8 cellular contexts compared by ENCODE assay signal in genomic region chr7:72827839-72828591, GRCh38. TPM values are rescaled to one million over a fixed set of nuclear protein-coding genes. Genes with fewer than 3 reads are reported as not detected.
DNase-seq lines count a peak whose midpoint lies in the region; ATAC-seq and TF ChIP-seq lines count a peak whose summit lies in the region.
"Not testable (repeated sequence)": the region's sequence is repeated elsewhere in the genome, so short reads cannot be mapped to it uniquely, and the experiment has no call there.

A gene with protein sequence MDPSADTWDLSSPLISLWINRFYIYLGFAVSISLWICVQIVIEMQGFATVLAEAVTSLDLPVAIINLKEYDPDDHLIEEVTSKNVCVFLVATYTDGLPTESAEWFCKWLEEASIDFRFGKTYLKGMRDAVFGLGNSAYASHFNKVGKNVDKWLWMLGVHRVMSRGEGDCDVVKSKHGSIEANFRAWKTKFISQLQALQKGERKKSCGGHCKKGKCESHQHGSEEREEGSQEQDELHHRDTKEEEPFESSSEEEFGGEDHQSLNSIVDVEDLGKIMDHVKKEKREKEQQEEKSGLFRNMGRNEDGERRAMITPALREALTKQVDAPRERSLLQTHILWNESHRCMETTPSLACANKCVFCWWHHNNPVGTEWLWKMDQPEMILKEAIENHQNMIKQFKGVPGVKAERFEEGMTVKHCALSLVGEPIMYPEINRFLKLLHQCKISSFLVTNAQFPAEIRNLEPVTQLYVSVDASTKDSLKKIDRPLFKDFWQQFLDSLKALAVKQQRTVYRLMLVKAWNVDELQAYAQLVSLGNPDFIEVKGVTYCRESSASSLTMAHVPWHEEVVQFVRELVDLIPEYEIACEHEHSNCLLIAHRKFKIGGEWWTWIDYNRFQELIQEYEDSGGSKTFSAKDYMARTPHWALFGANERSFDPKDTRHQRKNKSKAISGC (minus strand): TSS chr7:72828200. CDS start chr7:72828075, 125 bp downstream.

- peak; percentile 94 for DNase-seq in DMS114 treated with DMSO at 0.1 percent for 48 hours (lab: John Stamatoyannopoulos, UW; ENCODE audit: unreplicated experiment)
- peak; percentile 95 for DNase-seq in IMR-90
- DNase-seq in OCI-LY7 (ENCODE audit: low spot score) = peak; percentile 98
- DNase-seq in activated T-cell treated with anti-CD3 and anti-CD28 coated beads for 4 hours = peak; percentile 96
- DNase-seq in epidermal melanocyte (ENCODE audit: insufficient read length, low spot score) = peak; percentile 29
- peak; percentile 98 for DNase-seq in midbrain (lab: John Stamatoyannopoulos, UW)
- DNase-seq in stimulated activated CD8-positive, alpha-beta memory T cell treated with anti-CD3 and anti-CD28 coated beads, Interleukin-15, amount 100 ng/mL, for 48 hours (ENCODE audit: low read depth in 2 of 2) = peak; percentile 93 to 96

- H3K9me2 ChIP-seq in OCI-LY7 (ENCODE audit: insufficient read depth, low read length) = not testable (repeated sequence)

- in situ Hi-C loops in IMR-90 (cut with MboI; ENCODE audit: low sequenced_read_pairs) = loop anchor here (5.0 kb wide), 1 partner anchor 94 kb away; no protein-coding TSS in a partner anchor

- H3K4me1 ChIP-seq in IMR-90 (ENCODE audit: control insufficient read depth, insufficient read depth, low read length) = not testable (repeated sequence)
- peaks cover 11% of the 10 kb centered on the region for H3K4me1 ChIP-seq in OCI-LY7 (ENCODE audit: insufficient read depth, low read length, poor library complexity, severe bottlenecking)

- ATAC-seq in GM21529 (IDR thresholded peaks at IDR 0.05; ENCODE audit: unreplicated experiment) = peak; percentile 88
- peak; percentile 92 for ATAC-seq in IMR-90 (ENCODE audit: low read depth)

- BruUV-seq in IMR-90 (replicated peaks; lab: Mats Ljungman, UMichigan); OCI-LY7 (replicated peaks; lab: Mats Ljungman, UMichigan): not testable (repeated sequence)

- not testable (repeated sequence) for H3K56ac ChIP-seq in IMR-90 (ENCODE audit: extremely low read depth, insufficient read depth, low read length)

- 0% methylated on average over 3 of the region's 49 CpGs; no CpG with 5 or more reads in 1 of the 2 experiments for WGBS in IMR-90 (ENCODE audit: extremely low coverage in 2 of 2, insufficient read length in 1 of 2), 2 experiments

- TF ChIP-seq POLR2A in IMR-90 (IDR thresholded peaks at IDR 0.05; ENCODE audit: low read depth, low read length) = peak; percentile 82

- H2AFZ ChIP-seq in IMR-90 (replicated peaks; ENCODE audit: low read length, poor library complexity) (peak within 1 kb of the TSS; percentile 92), OCI-LY7 (ENCODE audit: low read length) (peak within 1 kb of the TSS; percentile 68)

- not testable (repeated sequence) for H3K36me3 ChIP-seq in IMR-90 (ENCODE audit: control insufficient read depth, insufficient read depth, low read length)
- H3K36me3 ChIP-seq in OCI-LY7 (ENCODE audit: insufficient read depth, low read length) = peaks cover 22% of the 10 kb centered on the region

- peaks cover 2 to 14% of the 10 kb centered on the region in 2 experiments; a peak in 3 of 4 replicates for H3K79me1 ChIP-seq in IMR-90 (ENCODE audit: low read depth in 1 of 2, low read length in 2 of 2)

- peak within 1 kb of the TSS; percentile 84; the same call in 1 of the 2 replicates for H3K23ac ChIP-seq in IMR-90 (ENCODE audit: low read depth, low read length)

- POLR2A ChIA-PET in IMR-90 (lab: Charles Lee; ENCODE audit: unreplicated experiment) = interaction anchor here (0.7 kb wide), 1 partner anchor 85 kb away, joined by 10 read pairs; no protein-coding TSS in a partner anchor
- POLR2A ChIA-PET in OCI-LY7 (lab: Charles Lee) = interaction anchor here (0.7 kb wide), 1 partner anchor 11 kb away, joined by 3 read pairs; no protein-coding TSS in a partner anchor

- H2BK15ac ChIP-seq in IMR-90 (ENCODE audit: low read depth, low read length) = not testable (repeated sequence)

- peak within 1 kb of the TSS; percentile 20 to 74; a peak in 1 of 4 replicates for H4K8ac ChIP-seq in IMR-90 (ENCODE audit: low read depth in 2 of 2, low read length in 2 of 2)

- H3K9me1 ChIP-seq in IMR-90 (ENCODE audit: insufficient read depth, low read length) = not testable (repeated sequence)

- not testable (repeated sequence) for H4K5ac ChIP-seq in IMR-90 (ENCODE audit: low read depth, low read length)

- H2AK5ac ChIP-seq in IMR-90 (ENCODE audit: low read depth, low read length) = not testable (repeated sequence)

- not testable (repeated sequence) for H4K20me1 ChIP-seq in IMR-90 (ENCODE audit: insufficient read depth, low read length); OCI-LY7 (ENCODE audit: insufficient read depth, low read length)

- H3K9me3 ChIP-seq in IMR-90 (ENCODE audit: control insufficient read depth, insufficient read depth, low read length); OCI-LY7 (ENCODE audit: low read length): not testable (repeated sequence)

- not testable (repeated sequence) for H3K18ac ChIP-seq in IMR-90 (ENCODE audit: low read depth, low read length)

- peak within 1 kb of the TSS; percentile 57 for H3K4me3 ChIP-seq in IMR-90 (ENCODE audit: insufficient read depth, low read depth, low read length)
- peak within 1 kb of the TSS; percentile 74 for H3K4me3 ChIP-seq in OCI-LY7 (ENCODE audit: low read depth, low read length, poor library complexity, severe bottlenecking)

- dilution Hi-C loops in IMR-90 (cut with HindIII; ENCODE audit: low sequenced_read_pairs, unreplicated experiment) = not testable (repeated sequence)

- intact Hi-C loops in IMR-90 (cut with micrococcal nuclease) (loop anchor here (5.0 kb wide), 1 partner anchor 89 kb away; no protein-coding TSS in a partner anchor), OCI-LY7 (cut with micrococcal nuclease; ENCODE audit: unreplicated experiment) (loop anchor here (2.0 kb wide), 1 partner anchor 97 kb away; the partner anchor contains the start of gene POM121)

- H3K14ac ChIP-seq in IMR-90 (replicated peaks; ENCODE audit: low read depth, low read length) = peak within 1 kb of the TSS; percentile 15; the same call in 1 of the 2 replicates

- H2BK120ac ChIP-seq in IMR-90 (ENCODE audit: low read depth, low read length) = not testable (repeated sequence)

- H2BK20ac ChIP-seq in IMR-90 (ENCODE audit: low read depth, low read length) = not testable (repeated sequence)

- H3K27me3 ChIP-seq in IMR-90 (ENCODE audit: control insufficient read depth, insufficient read depth, low read length) = not testable (repeated sequence)

- H3K9ac ChIP-seq in IMR-90 (ENCODE audit: low read depth, low read length) = peak within 1 kb of the TSS; percentile 61

- not testable (repeated sequence) for H3K4ac ChIP-seq in IMR-90 (ENCODE audit: low read depth, low read length)

- not testable (repeated sequence) for TF ChIP-seq CTCF in IMR-90 (conservative IDR thresholded peaks at IDR 0.05; ENCODE audit: low read depth, low read length); OCI-LY7 (conservative IDR thresholded peaks at IDR 0.05; ENCODE audit: low read length)

- peaks cover 47% of the 10 kb centered on the region for H3K79me2 ChIP-seq in OCI-LY7 (ENCODE audit: insufficient read depth, low read depth, low read length)

- peak within 1 kb of the TSS; percentile 92 for H3K4me2 ChIP-seq in IMR-90 (ENCODE audit: low read depth, low read length)
- H3K4me2 ChIP-seq in OCI-LY7 (ENCODE audit: low read length) = peak within 1 kb of the TSS; percentile 75

- H2AK9ac ChIP-seq in IMR-90 (replicated peaks; ENCODE audit: low read depth, low read length, poor library complexity) = not testable (repeated sequence)

- H3K27ac ChIP-seq in IMR-90 (ENCODE audit: insufficient read depth, low read length) (peak within 1 kb of the TSS; percentile 26; the same call in 1 of the 2 replicates), OCI-LY7 (ENCODE audit: low read depth, low read length, poor library complexity, severe bottlenecking) (peak within 1 kb of the TSS; percentile 70)

- CTCF ChIA-PET in IMR-90 (lab: Yijun Ruan, JAX); OCI-LY7 (lab: Charles Lee; ENCODE audit: unreplicated experiment): not testable (repeated sequence)

- peak within 1 kb of the TSS; percentile 19; the same call in 1 of the 2 replicates for H4K91ac ChIP-seq in IMR-90 (ENCODE audit: insufficient read depth, low read depth, low read length)

- peak within 1 kb of the TSS; percentile 65 for H2BK5ac ChIP-seq in IMR-90 (ENCODE audit: low read depth, low read length, poor library complexity, severe bottlenecking)

- not testable (repeated sequence) for TF ChIP-seq RAD21 in IMR-90 (IDR thresholded peaks at IDR 0.05; ENCODE audit: low read length)

TF ChIP-seq in IMR-90, 13 proteins besides CTCF, POLR2A, EP300 and RAD21:
- TF ChIP-seq RFX5 (IDR thresholded peaks at IDR 0.05; ENCODE audit: low read depth, low read length) = peak; percentile 26; the same call in 1 of the 2 replicates
TF ChIP-seq in IMR-90: peak in this region for 1; not testable (repeated sequence) for 12.

RNA-seq across cellular contexts. Expression of the gene that starts here (rescaled TPM):
- 1.7 and 1.8 TPM in 2 replicates for total RNA-seq in IMR-90 (2012; rRNA removed)
- polyA plus RNA-seq in IMR-90 (2012; rRNA removed) = 0.73 and 1.0 TPM in 2 replicates
- polyA plus RNA-seq in IMR-90 (2012; cell fraction: cytosol; rRNA removed) = 0.16 and 0.28 TPM in 2 replicates
- 0.40 and 2.0 TPM in 2 replicates for polyA plus RNA-seq in IMR-90 (2012; cell fraction: nucleus; rRNA removed; ENCODE audit: low replicate concordance)
- total RNA-seq in OCI-LY7 (2014; rRNA removed; shearing (Covaris generic)) = 5.1 and 8.0 TPM in 2 replicates
- total RNA-seq in OCI-LY7 (2022) = 6.2 and 7.2 TPM in 2 replicates

Comparison
In these comparisons a context has a peak if more than half of its experiments do, and no peak if none do; other contexts are left out.
1. Peak in every context shown above with its lines: DNase-seq, ATAC-seq, H3K4me3 ChIP-seq and H3K27ac ChIP-seq.
2. DNase-seq: peak in every context shown above with its lines; median percentile 98 in OCI-LY7; 98 in midbrain; 96 in activated T-cell treated with anti-CD3 and anti-CD28 coated beads for 4 hours; 95 in IMR-90; 94 in stimulated activated CD8-positive, alpha-beta memory T cell treated with anti-CD3 and anti-CD28 coated beads, Interleukin-15, amount 100 ng/mL, for 48 hours; 94 in DMS114 treated with DMSO at 0.1 percent for 48 hours; 29 in epidermal melanocyte.